ENCODE assay signal across 8 cellular contexts in genomic region chr19:18281082-18282020, GRCh38. TPM values are rescaled to one million over a fixed set of nuclear protein-coding genes. Genes with fewer than 3 reads are reported as not detected.
A peak's percentile ranks its signal among the peaks of the same experiment; 100 is the strongest.
DNase-seq lines count a peak whose midpoint lies in the region; ATAC-seq and TF ChIP-seq lines count a peak whose summit lies in the region.

Gene JUND, minus strand, starts transcription at chr19:18281622. Its CDS starts 138 bp downstream, at chr19:18281484.

- intact Hi-C loops in CD14-positive monocyte (cut with micrococcal nuclease) (loop anchor here (1.0 to 2.0 kb wide), 3 partner anchors 10 to 23 kb away; no protein-coding TSS in a partner anchor), left lung (cut with DNase I) (no loop called here)

- peaks cover 18 to 41% of the 10 kb centered on the region in 2 donors for H3K36me3 Mint-ChIP-seq in CD14-positive monocyte

- H3K4me1 ChIP-seq in left lung, result peaks cover 29 to 44% of the 10 kb centered on the region in 2 donors

- H3K27me3 Mint-ChIP-seq in CD14-positive monocyte (ENCODE audit: low read depth in 3 of 3), result peaks cover 0 to 4% (median 2%) of the 10 kb centered on the region in 3 donors

- TF ChIP-seq CTCF in CD14-positive monocyte (IDR thresholded peaks at IDR 0.05) (no peak), left lung (IDR thresholded peaks at IDR 0.05) (no peak)

- peaks cover 0 to 8% (median 5%) of the 10 kb centered on the region in 7 donors for H3K9me3 Mint-ChIP-seq in CD14-positive monocyte

- H3K4me3 ChIP-seq in left lung, result peak within 1 kb of the TSS; percentile 89 to 94

- DNase-seq in CD14-positive monocyte (ENCODE audit: low spot score), result peak; percentile 99
- peak; percentile 99 for DNase-seq in NCI-H69 (lab: John Stamatoyannopoulos, UW)
- DNase-seq in activated CD4-positive, alpha-beta T cell treated with anti-CD3 and anti-CD28 coated beads, Interleukin-2, amount 50 U/mL, for 24 hours (ENCODE audit: low read depth in 1 of 2, low spot score in 1 of 2), result peak; percentile 92 to 94
- peak; percentile 93 for DNase-seq in dedifferentiated amniotic fluid mesenchymal stem cell (ENCODE audit: extremely low spot score)
- DNase-seq in left lung, result peak; percentile 98 to 99
- DNase-seq in stimulated activated CD4-positive, alpha-beta T cell treated with anti-CD3 and anti-CD28 coated beads, Interleukin-2, amount 100 ng/mL, for 4 hours (ENCODE audit: low read depth), result peak; percentile 95

- H3K27me3 ChIP-seq in left lung, result no peaks in the 10 kb centered on the region

- ATAC-seq in GM19351 (IDR thresholded peaks at IDR 0.05; ENCODE audit: unreplicated experiment), result peak; percentile 63
- ATAC-seq in HG03520 (IDR thresholded peaks at IDR 0.05; ENCODE audit: unreplicated experiment), result peak; percentile 49
- ATAC-seq in left lung, result peak; percentile 73

- H3K27ac Mint-ChIP-seq in CD14-positive monocyte, result peak within 1 kb of the TSS; percentile 96 to 99 (median 97)

- H3K4me1 Mint-ChIP-seq in CD14-positive monocyte, result peaks cover 33% of the 10 kb centered on the region

- peak within 1 kb of the TSS; percentile 100 for H3K27ac ChIP-seq in left lung

- H3K4me3 Mint-ChIP-seq in CD14-positive monocyte, result peak within 1 kb of the TSS; percentile 95 to 97

- H3K36me3 ChIP-seq in left lung, result peaks cover 0 to 19% of the 10 kb centered on the region in 2 donors

- no peaks in the 10 kb centered on the region for H3K9me3 ChIP-seq in left lung

RNA-seq across cellular contexts. Expression of gene JUND, which starts in this region (rescaled TPM):
- 10 to 100 TPM; 22.5 to 86.9 TPM for polyA plus RNA-seq in CD14-positive monocyte
- 100 to 1,000 TPM; 179 to 232 TPM for total RNA-seq in left lung

Comparison
In these comparisons a context has a peak if more than half of its experiments do, and no peak if none do; other contexts are left out.
1. Peak in every context shown above with its lines: DNase-seq, ATAC-seq, H3K4me3 ChIP-seq and H3K27ac ChIP-seq.
2. intact Hi-C loops: an anchor here in CD14-positive monocyte (1.0 to 2.0 kb wide); none called in left lung.